ENCODE assay signal across 18 cellular contexts in genomic region chr1:91592716-91593477, GRCh38.
"Had no signal": no experiment of that assay in that cellular context is flagged by ENCODE, and none has a peak within 500 bp of the region (broad histone marks: within the 10 kb centered on the region; RNA-seq: fewer than 3 reads in every experiment).

No MANE protein-coding gene starts in this region.

- H3K27me3 Mint-ChIP-seq: progenitor cell of endocrine pancreas had no signal

- H3K36me3 ChIP-seq: ascending aorta, breast epithelium, esophagus squamous epithelium, left ventricle myocardium inferior, right atrium auricular region, suprapubic skin had no signal

- ATAC-seq: activated CD8-positive, alpha-beta memory T cell treated with anti-CD3 and anti-CD28 coated beads, Interleukin-2, amount 10 ng/mL, durations not matched to agents 7 days and 5 days; mucosa of descending colon; naive thymus-derived CD8-positive, alpha-beta T cell; WTC11 had no signal

- H3K9me3 ChIP-seq: ascending aorta, breast epithelium, esophagus squamous epithelium, left ventricle myocardium inferior, mucosa of descending colon, right atrium auricular region, suprapubic skin had no signal

- H3K4me3 ChIP-seq: esophagus squamous epithelium, left ventricle myocardium inferior, mucosa of descending colon, right atrium auricular region, suprapubic skin had no signal

- H3K36me3 Mint-ChIP-seq: activated CD8-positive, alpha-beta memory T cell treated with anti-CD3 and anti-CD28 coated beads, Interleukin-2, amount 10 ng/mL, durations not matched to agents 7 days and 5 days; naive thymus-derived CD8-positive, alpha-beta T cell; WTC11 had no signal

- H3K4me1 ChIP-seq: ascending aorta, breast epithelium, esophagus squamous epithelium, suprapubic skin had no signal

- H3K27me3 ChIP-seq: ascending aorta, breast epithelium, esophagus squamous epithelium, right atrium auricular region, suprapubic skin had no signal

- DNase-seq: activated CD4-positive, alpha-beta T cell treated with anti-CD3 and anti-CD28 coated beads, Interleukin-2, amount 10 ng/mL, durations not matched to agents 7 days and 5 days; activated CD8-positive, alpha-beta memory T cell treated with anti-CD3 and anti-CD28 coated beads, Interleukin-2, amount 10 ng/mL, durations not matched to agents 7 days and 5 days; cerebellar nuclear complex; effector CD8-positive, alpha-beta T cell; esophagus squamous epithelium; glutamatergic neuron; left ventricle myocardium inferior; mucosa of descending colon; naive thymus-derived CD8-positive, alpha-beta T cell; SIG-M5; stimulated activated naive CD4-positive, alpha-beta T cell treated with Interleukin-2 at 50 U/mL for 16 hours; trophoblast cell had no signal

- H3K27ac Mint-ChIP-seq: activated CD8-positive, alpha-beta memory T cell treated with anti-CD3 and anti-CD28 coated beads, Interleukin-2, amount 10 ng/mL, durations not matched to agents 7 days and 5 days; naive thymus-derived CD8-positive, alpha-beta T cell; progenitor cell of endocrine pancreas; WTC11 had no signal

- H3K9me3 Mint-ChIP-seq: activated CD4-positive, alpha-beta T cell treated with anti-CD3 and anti-CD28 coated beads, Interleukin-2, amount 10 ng/mL, durations not matched to agents 7 days and 5 days; naive thymus-derived CD8-positive, alpha-beta T cell had no signal

- H3K4me3 Mint-ChIP-seq: activated CD4-positive, alpha-beta T cell treated with anti-CD3 and anti-CD28 coated beads, Interleukin-2, amount 10 ng/mL, durations not matched to agents 7 days and 5 days; activated CD8-positive, alpha-beta memory T cell treated with anti-CD3 and anti-CD28 coated beads, Interleukin-2, amount 10 ng/mL, durations not matched to agents 7 days and 5 days; WTC11 had no signal
